8 cellular contexts compared by ENCODE assay signal in the genomic region with DNA sequence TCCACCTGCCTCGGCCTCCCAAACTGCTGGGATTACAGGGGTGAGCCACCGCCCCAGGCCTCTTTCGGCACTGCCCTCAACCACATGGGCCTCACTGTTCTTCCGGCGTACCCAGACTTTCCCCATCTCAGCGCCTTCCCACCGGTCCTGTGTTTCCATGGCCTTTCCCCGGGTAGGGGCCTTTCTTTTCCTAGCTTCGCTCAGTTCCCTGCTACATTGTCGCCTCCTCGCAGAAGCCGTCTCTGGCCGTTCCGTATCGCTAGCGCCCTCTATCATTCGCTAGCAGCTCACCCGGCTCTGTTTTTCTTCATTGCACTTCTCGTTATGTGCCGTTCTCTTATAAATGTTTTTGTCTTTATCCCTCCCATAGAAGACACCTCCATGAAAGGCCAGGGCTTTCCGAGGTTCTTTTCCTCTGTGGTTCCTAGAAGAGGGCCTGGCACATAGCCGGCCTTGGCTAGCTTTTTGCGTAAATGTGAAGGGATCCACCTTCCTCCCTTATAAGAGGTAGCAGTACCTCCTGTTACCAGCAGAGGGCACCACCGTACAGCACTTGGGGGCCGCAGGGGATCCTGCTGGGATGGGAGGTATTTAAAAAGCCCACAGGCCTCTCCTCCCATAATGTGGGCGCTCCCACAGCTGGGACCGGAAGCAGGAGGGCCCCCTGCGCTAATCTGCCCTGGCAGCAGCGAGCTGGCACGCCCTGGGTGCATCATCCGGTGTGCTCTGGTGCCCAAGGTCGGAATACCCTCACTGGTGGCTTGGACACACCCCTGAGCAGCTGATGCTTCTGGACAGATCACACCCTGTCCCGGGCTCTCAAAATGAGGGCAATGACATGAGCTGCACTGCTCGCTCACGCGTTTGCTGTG. TPM values are rescaled to one million over a fixed set of nuclear protein-coding genes. Genes with fewer than 3 reads are reported as not detected.
DNase-seq lines count a peak whose midpoint lies in the region; ATAC-seq and TF ChIP-seq lines count a peak whose summit lies in the region.

No MANE protein-coding gene starts in this region.

- ATAC-seq in GM21717 (IDR thresholded peaks at IDR 0.05; ENCODE audit: unreplicated experiment): peak; percentile 34

- H3K27me3 ChIP-seq in osteoblast (ENCODE audit: insufficient read depth, low read length): peaks cover 10% of the 10 kb centered on the region

- H3K9me3 Mint-ChIP-seq in activated naive CD4-positive, alpha-beta T cell treated with anti-CD3 and anti-CD28 coated beads, Interleukin-2, amount 10 ng/mL, durations not matched to agents 7 days and 5 days: no peaks in the 10 kb centered on the region
- H3K9me3 Mint-ChIP-seq in glutamatergic neuron (ENCODE audit: unreplicated experiment): peaks cover 11% of the 10 kb centered on the region

- no peaks in the 10 kb centered on the region for H3K79me2 ChIP-seq in osteoblast (ENCODE audit: insufficient read depth, low read length)

- no peaks in the 10 kb centered on the region for H3K36me3 ChIP-seq in SK-N-MC (ENCODE audit: insufficient read depth, low read length)
- H3K36me3 ChIP-seq in osteoblast (ENCODE audit: insufficient read depth, low read length): no peaks in the 10 kb centered on the region

- H3K27ac ChIP-seq in SK-N-MC: peak overlapping the region; percentile 79
- H3K27ac ChIP-seq in osteoblast (ENCODE audit: low read depth, low read length): peak overlapping the region; percentile 69
- peak overlapping the region; percentile 40 for H3K27ac ChIP-seq in temporal lobe (ENCODE audit: low read depth, low read length)

- H3K4me1 Mint-ChIP-seq in activated naive CD4-positive, alpha-beta T cell treated with anti-CD3 and anti-CD28 coated beads, Interleukin-2, amount 10 ng/mL, durations not matched to agents 7 days and 5 days: peaks cover 46% of the 10 kb centered on the region
- peaks cover 21% of the 10 kb centered on the region for H3K4me1 Mint-ChIP-seq in glutamatergic neuron (ENCODE audit: low read depth, unreplicated experiment)

- CTCF ChIA-PET in activated naive CD4-positive, alpha-beta T cell treated with anti-CD3 and anti-CD28 coated beads, Interleukin-2, amount 10 ng/mL, durations not matched to agents 7 days and 5 days (lab: Charles Lee): interaction anchor here (0.7 to 17.2 kb wide), 41 partner anchors 8 to 656 kb away, joined by 3 to 637 read pairs (median 6); partner anchors contain the start of genes ACVRL1, ANKRD33, ATG101 and NR4A1

- peak overlapping the region; percentile 69 for H3K9ac ChIP-seq in SK-N-MC (ENCODE audit: insufficient read length)

- H3K36me3 Mint-ChIP-seq in activated naive CD4-positive, alpha-beta T cell treated with anti-CD3 and anti-CD28 coated beads, Interleukin-2, amount 10 ng/mL, durations not matched to agents 7 days and 5 days: no peaks in the 10 kb centered on the region
- H3K36me3 Mint-ChIP-seq in glutamatergic neuron (ENCODE audit: unreplicated experiment): no peaks in the 10 kb centered on the region

- peak overlapping the region; percentile 95 for H3K4me2 ChIP-seq in osteoblast (ENCODE audit: insufficient read depth, low read length)

- H3K27ac Mint-ChIP-seq in activated naive CD4-positive, alpha-beta T cell treated with anti-CD3 and anti-CD28 coated beads, Interleukin-2, amount 10 ng/mL, durations not matched to agents 7 days and 5 days: peak overlapping the region; percentile 99
- H3K27ac Mint-ChIP-seq in glutamatergic neuron (ENCODE audit: unreplicated experiment): peak overlapping the region; percentile 85

- peak overlapping the region; percentile 97 for H2AFZ ChIP-seq in osteoblast (ENCODE audit: low read length)

- DNase-seq in C1 segment of cervical spinal cord (lab: John Stamatoyannopoulos, UW): peak in 13 of 14 donors; percentile 43 to 93 (median 76)
- DNase-seq in NCI-H1092 (lab: John Stamatoyannopoulos, UW): peak; percentile 66
- peak; percentile 83 for DNase-seq in SK-N-MC (ENCODE audit: low read depth, low spot score)
- DNase-seq in activated naive CD4-positive, alpha-beta T cell treated with anti-CD3 and anti-CD28 coated beads, Interleukin-2, amount 10 ng/mL, durations not matched to agents 7 days and 5 days: peak; percentile 91
- DNase-seq in glutamatergic neuron: peak; percentile 82
- peak; percentile 98 for DNase-seq in osteoblast (ENCODE audit: insufficient read length, low spot score, missing footprints)

- H3K4me3 ChIP-seq in SK-N-MC (peak overlapping the region; percentile 80), osteoblast (ENCODE audit: insufficient read depth, low read length) (peak overlapping the region; percentile 69)

- peaks cover 47% of the 10 kb centered on the region for H3K27me3 Mint-ChIP-seq in activated naive CD4-positive, alpha-beta T cell treated with anti-CD3 and anti-CD28 coated beads, Interleukin-2, amount 10 ng/mL, durations not matched to agents 7 days and 5 days
- H3K27me3 Mint-ChIP-seq in glutamatergic neuron (ENCODE audit: unreplicated experiment): peaks cover 6% of the 10 kb centered on the region

- peak; percentile 99 for TF ChIP-seq CTCF in glutamatergic neuron (IDR thresholded peaks at IDR 0.05; ENCODE audit: partially characterized antibody, unreplicated experiment)
- TF ChIP-seq CTCF in osteoblast (IDR thresholded peaks at IDR 0.05; ENCODE audit: extremely low read depth, low read depth, low read length): peak; percentile 98

- H3K4me3 Mint-ChIP-seq in activated naive CD4-positive, alpha-beta T cell treated with anti-CD3 and anti-CD28 coated beads, Interleukin-2, amount 10 ng/mL, durations not matched to agents 7 days and 5 days: peak overlapping the region; percentile 84
- peak overlapping the region; percentile 81 for H3K4me3 Mint-ChIP-seq in glutamatergic neuron (ENCODE audit: unreplicated experiment)

- H3K4me1 ChIP-seq in osteoblast (ENCODE audit: insufficient read depth, low read length): peaks cover 9% of the 10 kb centered on the region

- H4K20me1 ChIP-seq in osteoblast (ENCODE audit: insufficient read depth, low read length): no peaks in the 10 kb centered on the region

- H3K9me3 ChIP-seq in SK-N-MC (ENCODE audit: low read depth, low read length) (no peaks in the 10 kb centered on the region), osteoblast (ENCODE audit: low read depth, low read length) (no peaks in the 10 kb centered on the region)

RNA-seq across cellular contexts. Expression of gene TAMALIN, which starts 18.8 kb away (rescaled TPM):
- total RNA-seq in glutamatergic neuron (ENCODE audit: unreplicated experiment) (31.3 TPM), osteoblast (4.7 and 6.5 TPM in 2 replicates), temporal lobe (1.5 TPM)

RNA-seq across cellular contexts. Expression of gene NR4A1, which starts 25.7 kb away (rescaled TPM):
- total RNA-seq in glutamatergic neuron (ENCODE audit: unreplicated experiment) (8.5 TPM), osteoblast (3.3 and 3.5 TPM in 2 replicates), temporal lobe (10.1 TPM)

RNA-seq across cellular contexts. Expression of gene ATG101, which starts 44.2 kb away (rescaled TPM):
- total RNA-seq in glutamatergic neuron (ENCODE audit: unreplicated experiment): 26.2 TPM
- total RNA-seq in osteoblast: 49.5 and 64.4 TPM in 2 replicates
- total RNA-seq in temporal lobe: 15.0 TPM

RNA-seq across cellular contexts. Expression of gene SMIM41, which starts 54.0 kb away (rescaled TPM):
- total RNA-seq in glutamatergic neuron (ENCODE audit: unreplicated experiment): 0.88 TPM
- total RNA-seq in osteoblast: under 0.01 TPM in 1 of 2 replicates, not detected in the other
- total RNA-seq in temporal lobe: not detected

Comparison
In these comparisons a context has a peak if more than half of its experiments do, and no peak if none do; other contexts are left out.
1. Peak in every context shown above with its lines: DNase-seq, ATAC-seq, H3K4me3 ChIP-seq and H3K27ac ChIP-seq.